In genomic region chr3:14843321-14843720, GRCh38 we compare ENCODE assay signal across 1 cellular context.
TF ChIP-seq lines count a peak whose summit lies in the region.

No MANE protein-coding gene starts in this region.

TF ChIP-seq in H1, 55 proteins besides CTCF, POLR2A, EP300 and RAD21 (continued from another document):
- TF ChIP-seq RXRA (IDR thresholded peaks at IDR 0.05; ENCODE audit: insufficient read depth, low read depth, low read length) (no peak), E2F6 (IDR thresholded peaks at IDR 0.05) (no peak), TBP (IDR thresholded peaks at IDR 0.05; ENCODE audit: low read depth, low read length) (no peak), KDM5A (IDR thresholded peaks at IDR 0.05; ENCODE audit: low read length) (no peak), SUZ12 (IDR thresholded peaks at IDR 0.05; ENCODE audit: low read length) (no peak), MAX (IDR thresholded peaks at IDR 0.05) (no peak), SP2 (IDR thresholded peaks at IDR 0.05; ENCODE audit: low read length) (no peak), SAP30 (IDR thresholded peaks at IDR 0.05; ENCODE audit: insufficient read depth, insufficient replicate concordance, low read length) (no peak), PHF8 (conservative IDR thresholded peaks at IDR 0.05; ENCODE audit: low read depth, low read length) (no peak), CHD7 (IDR thresholded peaks at IDR 0.05; ENCODE audit: insufficient replicate concordance, low read length) (no peak), JUND (IDR thresholded peaks at IDR 0.05; ENCODE audit: low read length) (no peak), BACH1 (IDR thresholded peaks at IDR 0.05; ENCODE audit: low read length) (no peak), ATF2 (IDR thresholded peaks at IDR 0.05; ENCODE audit: low read length) (no peak), BCL11A (IDR thresholded peaks at IDR 0.05; ENCODE audit: low read depth in 2 of 2, low read length in 2 of 2) (no peak), SIRT6 (IDR thresholded peaks at IDR 0.05; ENCODE audit: low read length) (no peak)
